7 cellular contexts compared by ENCODE assay signal in the genomic region with DNA sequence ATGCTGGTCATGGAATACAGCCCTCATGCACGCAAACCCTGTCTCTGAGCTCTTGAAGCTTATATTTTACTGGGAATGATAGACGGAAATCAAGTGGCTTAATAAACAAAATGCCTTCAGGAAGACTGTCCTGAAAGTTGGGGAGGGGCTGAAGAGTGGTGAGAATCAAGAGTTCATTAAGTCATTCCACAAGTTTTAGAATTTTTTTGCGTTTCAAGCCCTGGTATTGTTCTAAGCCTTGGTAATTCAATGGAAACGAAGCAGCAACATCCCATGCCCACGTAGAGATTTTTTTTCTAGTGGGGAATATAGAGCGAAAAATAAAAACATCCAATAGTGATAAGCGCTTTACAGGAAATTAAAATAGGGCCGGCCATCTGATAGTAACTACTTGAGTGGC. TPM values are rescaled to one million over a fixed set of nuclear protein-coding genes. Genes with fewer than 3 reads are reported as not detected.
A peak's percentile ranks its signal among the peaks of the same experiment; 100 is the strongest.
DNase-seq lines count a peak whose midpoint lies in the region; ATAC-seq and TF ChIP-seq lines count a peak whose summit lies in the region.

No MANE protein-coding gene starts in this region.

- H3K36me3 ChIP-seq in stomach: peaks cover 0 to 22% (median 13%) of the 10 kb centered on the region in 4 donors

- H3K27me3 Mint-ChIP-seq in HFFc6 (ENCODE audit: insufficient read depth): peaks cover 8% of the 10 kb centered on the region; the same call in 1 of the 2 replicates
- H3K27me3 Mint-ChIP-seq in activated T-helper 2 cell treated with anti-CD3 and anti-CD28 coated beads, Interferon-gamma antibody, Interleukin-2, Interleukin-4, amounts not matched to agents 10 μg/mL and 5 μg/mL and 100 μg/mL, durations not matched to agents 14 hours and 24 hours and 36 hours (ENCODE audit: low read depth): no peaks in the 10 kb centered on the region

- peak overlapping the region; percentile 92 to 99 (median 95) for H3K27ac ChIP-seq in stomach

- peak overlapping the region; percentile 99 for H3K27ac Mint-ChIP-seq in HFFc6
- peak overlapping the region; percentile 100 for H3K27ac Mint-ChIP-seq in activated T-helper 2 cell treated with anti-CD3 and anti-CD28 coated beads, Interferon-gamma antibody, Interleukin-2, Interleukin-4, amounts not matched to agents 10 μg/mL and 5 μg/mL and 100 μg/mL, durations not matched to agents 14 hours and 24 hours and 36 hours

- no peak for ATAC-seq in GM19463 (IDR thresholded peaks at IDR 0.05; ENCODE audit: unreplicated experiment)

- TF ChIP-seq CTCF in HFFc6 (IDR thresholded peaks at IDR 0.05): no peak
- no peak for TF ChIP-seq CTCF in stomach (IDR thresholded peaks at IDR 0.05)

- TF ChIP-seq POLR2A in stomach (IDR thresholded peaks at IDR 0.05): no peak

- peaks cover 21% of the 10 kb centered on the region for H3K4me1 Mint-ChIP-seq in HFFc6 (ENCODE audit: low read depth)
- peaks cover 26% of the 10 kb centered on the region for H3K4me1 Mint-ChIP-seq in activated T-helper 2 cell treated with anti-CD3 and anti-CD28 coated beads, Interferon-gamma antibody, Interleukin-2, Interleukin-4, amounts not matched to agents 10 μg/mL and 5 μg/mL and 100 μg/mL, durations not matched to agents 14 hours and 24 hours and 36 hours (ENCODE audit: low read depth)

- no peaks in the 10 kb centered on the region for H3K9me3 Mint-ChIP-seq in HFFc6
- H3K9me3 Mint-ChIP-seq in activated T-helper 2 cell treated with anti-CD3 and anti-CD28 coated beads, Interferon-gamma antibody, Interleukin-2, Interleukin-4, amounts not matched to agents 10 μg/mL and 5 μg/mL and 100 μg/mL, durations not matched to agents 14 hours and 24 hours and 36 hours: no peaks in the 10 kb centered on the region

- WGBS in stomach, 5 donors: 7 to 10% (median 8%) methylated on average over 8 of the region's 8 CpGs

- no peak for DNase-seq in HFFc6
- DNase-seq in activated T-helper 2 cell treated with anti-CD3 and anti-CD28 coated beads, Interferon-gamma antibody, Interleukin-2, Interleukin-4, amounts not matched to agents 10 μg/mL and 5 μg/mL and 100 μg/mL, durations not matched to agents 14 hours and 24 hours and 36 hours (ENCODE audit: low spot score): no peak
- no peak for DNase-seq in stomach
- DNase-seq in D341Med (ENCODE audit: low spot score): no peak
- no peak for DNase-seq in activated CD4-positive, alpha-beta T cell treated with anti-CD3 and anti-CD28 coated beads, Interleukin-2, amount 50 U/mL, for 1 hour

- peaks cover 10% of the 10 kb centered on the region for H3K36me3 Mint-ChIP-seq in HFFc6 (ENCODE audit: low read depth)
- H3K36me3 Mint-ChIP-seq in activated T-helper 2 cell treated with anti-CD3 and anti-CD28 coated beads, Interferon-gamma antibody, Interleukin-2, Interleukin-4, amounts not matched to agents 10 μg/mL and 5 μg/mL and 100 μg/mL, durations not matched to agents 14 hours and 24 hours and 36 hours (ENCODE audit: low read depth): peaks cover 37% of the 10 kb centered on the region

- peak overlapping the region; percentile 100 for H3K4me3 Mint-ChIP-seq in HFFc6
- H3K4me3 Mint-ChIP-seq in activated T-helper 2 cell treated with anti-CD3 and anti-CD28 coated beads, Interferon-gamma antibody, Interleukin-2, Interleukin-4, amounts not matched to agents 10 μg/mL and 5 μg/mL and 100 μg/mL, durations not matched to agents 14 hours and 24 hours and 36 hours (ENCODE audit: low read depth): peak overlapping the region; percentile 99

- no peaks in the 10 kb centered on the region for H3K9me3 ChIP-seq in iPS-18c (ENCODE audit: control insufficient read depth, insufficient read depth, low read length)
- H3K9me3 ChIP-seq in stomach: no peaks in the 10 kb centered on the region

- intact Hi-C loops in activated T-helper 2 cell treated with anti-CD3 and anti-CD28 coated beads, Interferon-gamma antibody, Interleukin-2, Interleukin-4, amounts not matched to agents 10 μg/mL and 5 μg/mL and 100 μg/mL, durations not matched to agents 14 hours and 24 hours and 36 hours (cut with micrococcal nuclease): loop anchor here (1.0 kb wide), 3 partner anchors 27 to 130 kb away; a partner anchor contains a TSS
- intact Hi-C loops in stomach (cut with DNase I; ENCODE audit: low total_unique reads): no loop called here

- no peaks in the 10 kb centered on the region for H3K27me3 ChIP-seq in stomach

- no peak for TF ChIP-seq EP300 in stomach (IDR thresholded peaks at IDR 0.05)

- peaks cover 8 to 31% (median 30%) of the 10 kb centered on the region in 4 donors for H3K4me1 ChIP-seq in stomach

- H3K4me3 ChIP-seq in iPS-18c (ENCODE audit: insufficient read depth, low read depth, low read length): peak overlapping the region; percentile 99
- H3K4me3 ChIP-seq in stomach: peak overlapping the region; percentile 66 to 93 (median 78)

RNA-seq across cellular contexts. Expression of a gene that starts 0.5 kb away (rescaled TPM):
- 10 to 100 TPM; 46.8 to 63.9 (median 58.8) TPM for total RNA-seq in HFFc6 (2021; fragmentation: NEBNext Ultra II Directional; extraction: Animal tissue kit (Norgen Biotek cat#: 25700))
- 165 and 174 TPM in 2 replicates for total RNA-seq in activated T-helper 2 cell treated with anti-CD3 and anti-CD28 coated beads, Interferon-gamma antibody, Interleukin-2, Interleukin-4, amounts not matched to agents 10 μg/mL and 5 μg/mL and 100 μg/mL, durations not matched to agents 14 hours and 24 hours and 36 hours
- total RNA-seq in stomach: 10 to 100 TPM in 4 of 5 donors, 1 to 10 TPM in 1; 5.9 to 68.7 (median 25.3) TPM
- polyA plus RNA-seq in stomach: 10 to 100 TPM in 1 of 3 donors, 1 to 10 TPM in 2; 4.6 to 10.2 (median 6.3) TPM

RNA-seq across cellular contexts. Expression of a gene that starts 1.8 kb away (rescaled TPM):
- total RNA-seq in HFFc6 (2021; fragmentation: NEBNext Ultra II Directional; extraction: Animal tissue kit (Norgen Biotek cat#: 25700)): 10 to 100 TPM in 5 of 6 experiments, 1 to 10 TPM in 1; 8.8 to 14.4 (median 10.8) TPM
- total RNA-seq in activated T-helper 2 cell treated with anti-CD3 and anti-CD28 coated beads, Interferon-gamma antibody, Interleukin-2, Interleukin-4, amounts not matched to agents 10 μg/mL and 5 μg/mL and 100 μg/mL, durations not matched to agents 14 hours and 24 hours and 36 hours: 76.7 and 81.0 TPM in 2 replicates
- 100 to 1,000 TPM in 1 of 5 donors, 10 to 100 TPM in 4; 12.9 to 105 (median 40.1) TPM for total RNA-seq in stomach
- polyA plus RNA-seq in stomach: 1 to 10 TPM; 3.7 to 9.9 (median 9.7) TPM

RNA-seq across cellular contexts. Expression of a gene that starts 38.8 kb away (rescaled TPM):
- total RNA-seq in HFFc6 (2021; fragmentation: NEBNext Ultra II Directional; extraction: Animal tissue kit (Norgen Biotek cat#: 25700)): 10 to 100 TPM; 27.8 to 32.2 (median 30.9) TPM
- 61.4 and 64.1 TPM in 2 replicates for total RNA-seq in activated T-helper 2 cell treated with anti-CD3 and anti-CD28 coated beads, Interferon-gamma antibody, Interleukin-2, Interleukin-4, amounts not matched to agents 10 μg/mL and 5 μg/mL and 100 μg/mL, durations not matched to agents 14 hours and 24 hours and 36 hours
- total RNA-seq in stomach: 10 to 100 TPM in 1 of 5 donors, 1 to 10 TPM in 3, not detected in 1; 2.9 to 25.4 (median 7.6) TPM
- 10 to 100 TPM; 48.5 to 59.2 (median 54.1) TPM for polyA plus RNA-seq in stomach

RNA-seq across cellular contexts. Expression of a gene that starts 39.2 kb away (rescaled TPM):
- total RNA-seq in HFFc6 (2021; fragmentation: NEBNext Ultra II Directional; extraction: Animal tissue kit (Norgen Biotek cat#: 25700)): 10 to 100 TPM; 24.5 to 43.4 (median 39.5) TPM
- total RNA-seq in activated T-helper 2 cell treated with anti-CD3 and anti-CD28 coated beads, Interferon-gamma antibody, Interleukin-2, Interleukin-4, amounts not matched to agents 10 μg/mL and 5 μg/mL and 100 μg/mL, durations not matched to agents 14 hours and 24 hours and 36 hours: 113 TPM in 2 replicates
- 10 to 100 TPM in 2 of 5 donors, 1 to 10 TPM in 3; 1.0 to 66.0 (median 2.3) TPM for total RNA-seq in stomach
- 10 to 100 TPM in 2 of 3 donors, 1 to 10 TPM in 1; 8.2 to 24.9 (median 10.7) TPM for polyA plus RNA-seq in stomach

RNA-seq across cellular contexts. Expression of a gene that starts 45.6 kb away (rescaled TPM):
- 1 to 10 TPM; 1.6 to 3.7 (median 3.1) TPM for total RNA-seq in HFFc6 (2021; fragmentation: NEBNext Ultra II Directional; extraction: Animal tissue kit (Norgen Biotek cat#: 25700))
- total RNA-seq in activated T-helper 2 cell treated with anti-CD3 and anti-CD28 coated beads, Interferon-gamma antibody, Interleukin-2, Interleukin-4, amounts not matched to agents 10 μg/mL and 5 μg/mL and 100 μg/mL, durations not matched to agents 14 hours and 24 hours and 36 hours: 6.8 and 7.4 TPM in 2 replicates
- 10 to 100 TPM in 1 of 5 donors, 1 to 10 TPM in 2, under 1 TPM in 1, not detected in 1; 0.55 to 25.9 (median 4.8) TPM for total RNA-seq in stomach
- polyA plus RNA-seq in stomach: 1 to 10 TPM; 4.0 to 7.3 (median 4.4) TPM
